8 cellular contexts compared by ENCODE assay signal in genomic region chr1:33430751-33431593, GRCh38. TPM values are rescaled to one million over a fixed set of nuclear protein-coding genes. Genes with fewer than 3 reads are reported as not detected.
DNase-seq lines count a peak whose midpoint lies in the region; ATAC-seq and TF ChIP-seq lines count a peak whose summit lies in the region.

PHC2 (minus strand) TSS chr1:33431095; CDS start chr1:33375539, 55,556 bp downstream.

- H3K4me3 ChIP-seq in GM12864 (ENCODE audit: low read depth, low read length), result peak within 1 kb of the TSS; percentile 55
- peak within 1 kb of the TSS; percentile 69 to 95 (median 76) for H3K4me3 ChIP-seq in heart right ventricle
- peak within 1 kb of the TSS; percentile 82 for H3K4me3 ChIP-seq in trophoblast cell (ENCODE audit: low read depth, low read length)
- peak within 1 kb of the TSS; percentile 70 to 72 for H3K4me3 ChIP-seq in tibial artery

- no peaks in the 10 kb centered on the region for H3K79me1 ChIP-seq in trophoblast cell (ENCODE audit: low read length)

- peak within 1 kb of the TSS; percentile 56 for H4K8ac ChIP-seq in trophoblast cell (ENCODE audit: low read depth, low read length)

- H3K4me2 ChIP-seq in trophoblast cell (ENCODE audit: low read length), result peak within 1 kb of the TSS; percentile 99

- H3K23ac ChIP-seq in trophoblast cell (ENCODE audit: low read length), result no peak within 1 kb of the TSS

- H3K27ac ChIP-seq in heart right ventricle (peak within 1 kb of the TSS; percentile 62 to 89 (median 86)), trophoblast cell (ENCODE audit: low read depth, low read length) (no peak within 1 kb of the TSS), tibial artery (peak within 1 kb of the TSS; percentile 69 to 75)

- TF ChIP-seq CTCF in GM12864 (IDR thresholded peaks at IDR 0.05; ENCODE audit: low read depth, low read length, missing control alignments), result peak; percentile 13
- TF ChIP-seq CTCF in heart right ventricle (IDR thresholded peaks at IDR 0.05), result peak in 8 of 9 donors; percentile 32 to 66 (median 42)
- TF ChIP-seq CTCF in tibial artery (IDR thresholded peaks at IDR 0.05), result peak; percentile 20 to 21

- H3K36me3 ChIP-seq in heart right ventricle (no peaks in the 10 kb centered on the region), trophoblast cell (ENCODE audit: control insufficient read depth in 1 of 2, insufficient read depth in 2 of 2, low read length in 2 of 2) (no peaks in the 10 kb centered on the region), tibial artery (no peaks in the 10 kb centered on the region)

- H2AK5ac ChIP-seq in trophoblast cell (ENCODE audit: low read length), result no peak within 1 kb of the TSS

- no peak within 1 kb of the TSS for H2BK120ac ChIP-seq in trophoblast cell (ENCODE audit: insufficient read depth, low read length, poor library complexity)

- intact Hi-C loops in heart right ventricle (cut with DNase I) (loop anchor here in 4 of 10 donors (1.0 to 10.0 kb wide), 4 partner anchors 46 to 336 kb away; no protein-coding TSS in a partner anchor), tibial artery (cut with DNase I; ENCODE audit: low total_unique reads) (loop anchor here (5.0 kb wide), 1 partner anchor 41 kb away; the partner anchor contains the start of gene ZSCAN20)

- no peak within 1 kb of the TSS for H3K4ac ChIP-seq in trophoblast cell (ENCODE audit: low read depth, low read length)

- H2AFZ ChIP-seq in trophoblast cell (ENCODE audit: insufficient read depth, low read length, poor library complexity), result peak within 1 kb of the TSS; percentile 64

- peak within 1 kb of the TSS; percentile 75 for H3K9ac ChIP-seq in trophoblast cell (ENCODE audit: low read length)

- H3K4me1 ChIP-seq in heart right ventricle (peaks cover 0 to 79% (median 50%) of the 10 kb centered on the region in 9 donors), trophoblast cell (ENCODE audit: control insufficient read depth in 1 of 2, insufficient read depth in 2 of 2, low read length in 2 of 2) (peaks cover 4% of the 10 kb centered on the region in 2 experiments), tibial artery (peaks cover 0 to 17% (median 7%) of the 10 kb centered on the region in 4 donors)

- peak within 1 kb of the TSS; percentile 76 for H3K18ac ChIP-seq in trophoblast cell (ENCODE audit: low read length)

- no peak within 1 kb of the TSS for H4K91ac ChIP-seq in trophoblast cell (ENCODE audit: low read depth, low read length)

- H3K4me1 Mint-ChIP-seq in T-helper 1 cell treated with Interleukin-12 subunit alpha and Interleukin-12 subunit beta and Interleukin-4 antibody, amounts not matched to agents 30 μg/mL and 1 μg/mL, for 36 hours (ENCODE audit: low read depth), result peaks cover 2% of the 10 kb centered on the region

- H3K27ac Mint-ChIP-seq in T-helper 1 cell treated with Interleukin-12 subunit alpha and Interleukin-12 subunit beta and Interleukin-4 antibody, amounts not matched to agents 30 μg/mL and 1 μg/mL, for 36 hours, result no peak within 1 kb of the TSS

- DNase-seq in GM12864 (ENCODE audit: low read depth) (peak; percentile 78), NCI-H146 (lab: John Stamatoyannopoulos, UW) (peak; percentile 97), amniotic epithelial cell (ENCODE audit: low read depth) (peak; percentile 95), heart right ventricle (peak; percentile 97 to 98), trophoblast cell (peak; percentile 99), tibial artery (peak; percentile 98)

- peak within 1 kb of the TSS; percentile 16 for H3K14ac ChIP-seq in trophoblast cell (ENCODE audit: low read length)

- no peaks in the 10 kb centered on the region for H3K9me3 Mint-ChIP-seq in T-helper 1 cell treated with Interleukin-12 subunit alpha and Interleukin-12 subunit beta and Interleukin-4 antibody, amounts not matched to agents 30 μg/mL and 1 μg/mL, for 36 hours

- H3K9me3 ChIP-seq in heart right ventricle (no peaks in the 10 kb centered on the region), trophoblast cell (ENCODE audit: insufficient read depth, low read depth, low read length) (no peaks in the 10 kb centered on the region), tibial artery (no peaks in the 10 kb centered on the region)

- WGBS in heart right ventricle, 2 donors, result 2% methylated on average over 71 to 80 of the region's 80 CpGs
- WGBS in trophoblast cell (ENCODE audit: extremely low coverage, insufficient coverage, insufficient read length), result no CpG with 5 or more reads among the region's 80 CpGs

- H3K36me3 Mint-ChIP-seq in T-helper 1 cell treated with Interleukin-12 subunit alpha and Interleukin-12 subunit beta and Interleukin-4 antibody, amounts not matched to agents 30 μg/mL and 1 μg/mL, for 36 hours (ENCODE audit: low read depth), result no peaks in the 10 kb centered on the region

- H3K79me2 ChIP-seq in trophoblast cell (ENCODE audit: control insufficient read depth, insufficient read depth, low read length, poor library complexity), result no peaks in the 10 kb centered on the region

- H2BK12ac ChIP-seq in trophoblast cell (ENCODE audit: low read length), result no peak within 1 kb of the TSS

- peak within 1 kb of the TSS; percentile 63 for H3K4me3 Mint-ChIP-seq in T-helper 1 cell treated with Interleukin-12 subunit alpha and Interleukin-12 subunit beta and Interleukin-4 antibody, amounts not matched to agents 30 μg/mL and 1 μg/mL, for 36 hours

- no peaks in the 10 kb centered on the region for H3K27me3 ChIP-seq in heart right ventricle
- H3K27me3 ChIP-seq in trophoblast cell (ENCODE audit: insufficient read depth, low read length), result peaks cover 16% of the 10 kb centered on the region
- no peaks in the 10 kb centered on the region for H3K27me3 ChIP-seq in tibial artery

- no peak within 1 kb of the TSS for H2BK5ac ChIP-seq in trophoblast cell (ENCODE audit: low read depth, low read length, poor library complexity)

- ATAC-seq in HG02798 (IDR thresholded peaks at IDR 0.05; ENCODE audit: poor library complexity, unreplicated experiment), result peak; percentile 92
- ATAC-seq in heart right ventricle, result peak; percentile 96 to 98 (median 97)

- peaks cover 36% of the 10 kb centered on the region for H3K27me3 Mint-ChIP-seq in T-helper 1 cell treated with Interleukin-12 subunit alpha and Interleukin-12 subunit beta and Interleukin-4 antibody, amounts not matched to agents 30 μg/mL and 1 μg/mL, for 36 hours (ENCODE audit: low read depth)

- no peak within 1 kb of the TSS for H4K12ac ChIP-seq in trophoblast cell (ENCODE audit: low read depth, low read length)

RNA-seq across cellular contexts. Expression of gene PHC2, which starts in this region (rescaled TPM):
- 100 to 1,000 TPM in 5 of 10 donors, 10 to 100 TPM in 5; 96.7 to 136 (median 102) TPM for total RNA-seq in heart right ventricle
- polyA plus RNA-seq in heart right ventricle, result 10 to 100 TPM; 81.2 to 95.4 TPM
- polyA plus RNA-seq in trophoblast cell (2013), result 47.2 and 49.0 TPM in 2 replicates
